Comparison of ENCODE assay signal across 1 cellular context in genomic region chr15:74490339-74490689, GRCh38.
TF ChIP-seq lines count a peak whose summit lies in the region.

No MANE protein-coding gene starts in this region.

TF ChIP-seq in H1, 55 proteins besides CTCF, POLR2A, EP300 and RAD21:
- TF ChIP-seq MAFK (IDR thresholded peaks at IDR 0.05; ENCODE audit: low read depth, low read length) (no peak), SUZ12 (IDR thresholded peaks at IDR 0.05; ENCODE audit: low read length) (no peak), CEBPB (IDR thresholded peaks at IDR 0.05; ENCODE audit: low read depth, low read length) (no peak), CHD2 (IDR thresholded peaks at IDR 0.05; ENCODE audit: low read length) (no peak), TAF7 (optimal IDR thresholded peaks at IDR 0.05; ENCODE audit: borderline replicate concordance, low read depth, low read length) (no peak), BRCA1 (IDR thresholded peaks at IDR 0.05; ENCODE audit: low read depth, low read length) (no peak), CREB1 (IDR thresholded peaks at IDR 0.05) (no peak), KDM4A (IDR thresholded peaks at IDR 0.05; ENCODE audit: low read depth, low read length, severe bottlenecking) (no peak), NRF1 (IDR thresholded peaks at IDR 0.05; ENCODE audit: low read depth, low read length) (no peak), BCL11A (IDR thresholded peaks at IDR 0.05; ENCODE audit: low read depth in 2 of 2, low read length in 2 of 2) (no peak), FOSL1 (IDR thresholded peaks at IDR 0.05; ENCODE audit: insufficient read depth, low read depth, low read length) (no peak)
